Comparison of ENCODE assay signal across 1 cellular context in genomic region chr12:23767834-23768233, GRCh38.
TF ChIP-seq lines count a peak whose summit lies in the region.

No MANE protein-coding gene starts in this region.

TF ChIP-seq in GM23338, 12 proteins besides CTCF, POLR2A, EP300 and RAD21:
- TF ChIP-seq REST (IDR thresholded peaks at IDR 0.05; ENCODE audit: unreplicated experiment) (no peak), ZNF462 (CRISPR knock-in tag; IDR thresholded peaks at IDR 0.05) (no peak), NANOG (IDR thresholded peaks at IDR 0.05; ENCODE audit: borderline replicate concordance) (no peak), JUNB (IDR thresholded peaks at IDR 0.05; ENCODE audit: unreplicated experiment) (no peak), ETS1 (IDR thresholded peaks at IDR 0.05) (no peak), STAT1 (IDR thresholded peaks at IDR 0.05; ENCODE audit: unreplicated experiment) (no peak), EZH2 (IDR thresholded peaks at IDR 0.05; ENCODE audit: low read depth, unreplicated experiment) (no peak), ZNF114 (CRISPR knock-in tag; IDR thresholded peaks at IDR 0.05) (no peak), EZH2phosphoT487 (IDR thresholded peaks at IDR 0.05; ENCODE audit: unreplicated experiment) (no peak), POLR2AphosphoS5 (IDR thresholded peaks at IDR 0.05; ENCODE audit: low read depth) (no peak), ZNF331 (CRISPR knock-in tag; IDR thresholded peaks at IDR 0.05; ENCODE audit: low read depth) (no peak), CREB1 (CRISPR knock-in tag; IDR thresholded peaks at IDR 0.05; ENCODE audit: low read depth) (no peak)
